21 cellular contexts compared by ENCODE assay signal in the genomic region with DNA sequence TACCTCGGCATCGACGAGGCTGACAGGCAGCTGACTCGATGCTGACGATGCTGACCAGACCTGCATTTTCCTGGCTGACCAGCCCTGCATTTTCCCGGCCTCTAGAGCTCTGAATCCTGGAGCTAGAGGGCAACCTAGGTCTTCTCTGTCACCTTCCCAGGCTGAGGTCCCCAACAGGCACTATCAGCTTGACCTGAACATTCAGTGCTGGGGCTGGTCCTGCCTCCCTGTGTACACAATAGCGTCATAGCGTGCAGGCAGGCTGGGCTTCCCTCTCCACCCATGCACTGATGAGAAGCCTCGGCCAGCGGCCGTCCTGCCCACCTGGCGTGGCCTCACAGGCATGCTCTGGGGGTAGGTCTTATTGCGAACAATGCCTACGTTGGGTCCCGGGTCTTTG.
DNase-seq lines count a peak whose midpoint lies in the region; ATAC-seq and TF ChIP-seq lines count a peak whose summit lies in the region.
"Had no signal": no experiment of that assay in that cellular context is flagged by ENCODE, and none has a peak within 500 bp of the region (broad histone marks: within the 10 kb centered on the region; RNA-seq: fewer than 3 reads in every experiment).

No MANE protein-coding gene starts in this region.

- H3K4me1 ChIP-seq in right cardiac atrium (ENCODE audit: control insufficient read depth, insufficient read depth, low read length) (no peaks in the 10 kb centered on the region), neuronal stem cell (ENCODE audit: control insufficient read depth in 2 of 2, insufficient read depth in 1 of 2, low read depth in 1 of 2, low read length in 2 of 2) (peaks cover 0 to 9% of the 10 kb centered on the region in 2 donors)
- H3K4me1 ChIP-seq: body of pancreas, transverse colon had no signal

- intact Hi-C loops in right cardiac atrium (cut with DNase I) = no loop called here

- H3K27ac ChIP-seq in right cardiac atrium (ENCODE audit: low read length) = no peak overlapping the region
- no peak overlapping the region for H3K27ac ChIP-seq in neuronal stem cell (replicated peaks; ENCODE audit: low read length)
- H3K27ac ChIP-seq in brain microvascular endothelial cell = no peak overlapping the region
- H3K27ac ChIP-seq: body of pancreas, esophagus squamous epithelium, SK-N-MC, transverse colon had no signal

- H3K9me3 ChIP-seq in right cardiac atrium (ENCODE audit: control insufficient read depth, low read length) = no peaks in the 10 kb centered on the region
- peaks cover 4 to 6% of the 10 kb centered on the region in 2 donors for H3K9me3 ChIP-seq in neuronal stem cell (replicated peaks in 1 of 2; ENCODE audit: control insufficient read depth in 2 of 2, insufficient read depth in 1 of 2, low read depth in 1 of 2, low read length in 2 of 2)
- H3K9me3 ChIP-seq: body of pancreas, esophagus squamous epithelium, transverse colon had no signal

- no peak overlapping the region for H3K14ac ChIP-seq in neuronal stem cell (ENCODE audit: low read length)

- ATAC-seq in right cardiac atrium = peak; percentile 55 to 57
- ATAC-seq in GM21515 (IDR thresholded peaks at IDR 0.05; ENCODE audit: unreplicated experiment) = no peak
- ATAC-seq: activated CD8-positive, alpha-beta T cell treated with anti-CD3 and anti-CD28 coated beads, Interleukin-2, amount 10 ng/mL, durations not matched to agents 7 days and 5 days; body of pancreas; effector memory CD8-positive, alpha-beta T cell had no signal

- H3K27me3 ChIP-seq in right cardiac atrium (ENCODE audit: control insufficient read depth, insufficient read depth) (no peaks in the 10 kb centered on the region), neuronal stem cell (ENCODE audit: control insufficient read depth in 3 of 3, insufficient read depth in 3 of 3, low read depth in 1 of 3, low read length in 3 of 3) (no peaks in the 10 kb centered on the region), brain microvascular endothelial cell (replicated peaks) (no peaks in the 10 kb centered on the region)
- H3K27me3 ChIP-seq: body of pancreas, transverse colon had no signal

- no peaks in the 10 kb centered on the region for H3K79me1 ChIP-seq in neuronal stem cell (ENCODE audit: low read depth, low read length)

- H2BK5ac ChIP-seq in neuronal stem cell (ENCODE audit: low read length) = no peak overlapping the region

- peak overlapping the region; percentile 54 for H4K8ac ChIP-seq in neuronal stem cell (ENCODE audit: low read depth, low read length)

- TF ChIP-seq CTCF in brain microvascular endothelial cell (IDR thresholded peaks at IDR 0.05; ENCODE audit: low read depth, low read length, missing control alignments) = no peak

- H2BK15ac ChIP-seq in neuronal stem cell (ENCODE audit: low read length) = peak overlapping the region; percentile 61

- no peak overlapping the region for H3K4me2 ChIP-seq in neuronal stem cell (ENCODE audit: insufficient read depth, low read length, poor library complexity, severe bottlenecking)

- no peak overlapping the region for H3K4me3 ChIP-seq in right cardiac atrium (ENCODE audit: low read length)
- no peak overlapping the region for H3K4me3 ChIP-seq in neuronal stem cell (ENCODE audit: low read length in 2 of 2)
- H3K4me3 ChIP-seq in brain microvascular endothelial cell (ENCODE audit: low read depth, low read length) = no peak overlapping the region
- H3K4me3 ChIP-seq: body of pancreas, esophagus squamous epithelium, SK-N-MC, transverse colon had no signal

- peak overlapping the region; percentile 66 for H3K9ac ChIP-seq in neuronal stem cell (ENCODE audit: low read depth, low read length, poor library complexity)

- 77% methylated on average over 15 of the region's 15 CpGs for WGBS in right cardiac atrium
- no CpG with 5 or more reads among the region's 15 CpGs for WGBS in neuronal stem cell (ENCODE audit: extremely low coverage in 2 of 2, insufficient read length in 2 of 2, insufficient replicate concordance in 1 of 2), 2 donors

- no peak overlapping the region for H2AFZ ChIP-seq in neuronal stem cell (ENCODE audit: low read length)

- peak overlapping the region; percentile 89 for H2BK12ac ChIP-seq in neuronal stem cell (ENCODE audit: low read length)

- H3K18ac ChIP-seq in neuronal stem cell (ENCODE audit: low read length) = peak overlapping the region; percentile 86

- H3K4ac ChIP-seq in neuronal stem cell (ENCODE audit: low read length) = peak overlapping the region; percentile 59

- H2BK120ac ChIP-seq in neuronal stem cell (ENCODE audit: low read depth, low read length) = no peak overlapping the region

- H3K36me3 ChIP-seq in neuronal stem cell (replicated peaks in 1 of 2; ENCODE audit: control insufficient read depth in 2 of 2, insufficient read depth in 2 of 2, low read length in 2 of 2) = peaks cover 2 to 4% of the 10 kb centered on the region in 2 donors
- H3K36me3 ChIP-seq in brain microvascular endothelial cell (replicated peaks) = no peaks in the 10 kb centered on the region
- H3K36me3 ChIP-seq: esophagus squamous epithelium, transverse colon had no signal

- DNase-seq in HuH-7 (ENCODE audit: low spot score) (peak; percentile 82), RKO (ENCODE audit: low spot score) (peak; percentile 20), right cardiac atrium (no peak), neuronal stem cell (ENCODE audit: low spot score) (no peak), brain microvascular endothelial cell (no peak), AML-193 (lab: John Stamatoyannopoulos, UW) (no peak)
- DNase-seq: activated CD8-positive, alpha-beta T cell treated with anti-CD3 and anti-CD28 coated beads, Interleukin-2, amount 10 ng/mL, durations not matched to agents 7 days and 5 days; activated gamma-delta T cell treated with Interleukin-2 at 50 U/mL for 16 hours; activated T-cell treated with anti-CD3 and anti-CD28 coated beads, Interleukin-2, amount 50 U/mL, for 1 hour; body of pancreas; effector memory CD8-positive, alpha-beta T cell; esophagus squamous epithelium; KG1; NCI-H146; NCI-H2171; NCI-H510A treated with DMSO at 0.1 percent for 48 hours; occipital lobe; retina; transverse colon had no signal

- H2AK5ac ChIP-seq in neuronal stem cell (ENCODE audit: low read depth, low read length) = peak overlapping the region; percentile 94

- in situ Hi-C loops in brain microvascular endothelial cell (cut with HindIII; ENCODE audit: low pct_ligation_motif_present, low sequenced_read_pairs) = no loop called here

- H3K23ac ChIP-seq in neuronal stem cell (ENCODE audit: low read depth, low read length, poor library complexity) = peak overlapping the region; percentile 77

- no peak overlapping the region for H4K91ac ChIP-seq in neuronal stem cell (ENCODE audit: low read depth, low read length, poor library complexity)

Comparison
In these comparisons a context has a peak if more than half of its experiments do, and no peak if none do; other contexts are left out.
1. DNase-seq: peak in HuH-7 (single experiment) and RKO (single experiment); none in right cardiac atrium (0 of 3), neuronal stem cell (single experiment), brain microvascular endothelial cell (single experiment) and AML-193 (0 of 2).